13 cellular contexts compared by ENCODE assay signal in genomic region chr2:111029135-111029927, GRCh38.
DNase-seq lines count a peak whose midpoint lies in the region; ATAC-seq and TF ChIP-seq lines count a peak whose summit lies in the region.
"Had no signal": no experiment of that assay in that cellular context is flagged by ENCODE, and none has a peak within 500 bp of the region (broad histone marks: within the 10 kb centered on the region; RNA-seq: fewer than 3 reads in every experiment).

No MANE protein-coding gene starts in this region.

- no peak overlapping the region for H3K23ac ChIP-seq in mesenchymal stem cell (ENCODE audit: low read length in 2 of 2)

- POLR2A ChIA-PET in PC-9 (lab: Charles Lee; ENCODE audit: unreplicated experiment) = interaction anchor here (0.6 kb wide), 1 partner anchor 10 kb away, joined by 5 read pairs; no protein-coding TSS in a partner anchor

- no peaks in the 10 kb centered on the region for H3K9me2 ChIP-seq in PC-9 (ENCODE audit: insufficient read depth)

- no peaks in the 10 kb centered on the region for H3K36me3 Mint-ChIP-seq in activated T-helper 17 cell treated with anti-CD3 and anti-CD28 coated beads, Interleukin-2, amount 50 U/mL, for 72 hours (ENCODE audit: low read depth)
- H3K36me3 Mint-ChIP-seq in immature natural killer cell = no peaks in the 10 kb centered on the region
- H3K36me3 Mint-ChIP-seq: naive thymus-derived CD4-positive, alpha-beta T cell had no signal

- H3K4me1 Mint-ChIP-seq in activated T-helper 17 cell treated with anti-CD3 and anti-CD28 coated beads, Interleukin-2, amount 50 U/mL, for 72 hours = peaks cover 4% of the 10 kb centered on the region
- peaks cover 3 to 8% of the 10 kb centered on the region in 2 donors for H3K4me1 Mint-ChIP-seq in immature natural killer cell

- H3K18ac ChIP-seq in mesenchymal stem cell (ENCODE audit: low read depth in 1 of 2, low read length in 2 of 2) = no peak overlapping the region

- WGBS in mesenchymal stem cell = 62% methylated on average over 5 of the region's 7 CpGs

- no peak overlapping the region for H4K91ac ChIP-seq in mesenchymal stem cell (ENCODE audit: low read length)

- H3K4ac ChIP-seq in mesenchymal stem cell (ENCODE audit: low read depth in 1 of 2, low read length in 2 of 2) = no peak overlapping the region

- BruUV-seq in PC-9 (replicated peaks; lab: Mats Ljungman, UMichigan) = no TSS peak

- H3K9me3 ChIP-seq in right atrium auricular region (no peaks in the 10 kb centered on the region), left ventricle myocardium inferior (replicated peaks) (peaks cover 9% of the 10 kb centered on the region), PC-9 (ENCODE audit: insufficient read depth, low read depth) (no peaks in the 10 kb centered on the region), mesenchymal stem cell (ENCODE audit: control insufficient read depth, low read length) (no peaks in the 10 kb centered on the region)

- no peak overlapping the region for H2BK120ac ChIP-seq in mesenchymal stem cell (ENCODE audit: low read depth, low read length)

- ATAC-seq in activated T-helper 17 cell treated with anti-CD3 and anti-CD28 coated beads, Interleukin-2, amount 50 U/mL, for 72 hours (replicated peaks) = no peak
- ATAC-seq: activated T-cell treated with anti-CD3 and anti-CD28 coated beads, Interleukin-2, amount 50 U/mL, for 4 hours; naive thymus-derived CD4-positive, alpha-beta T cell had no signal

- no peak overlapping the region for H3K4me3 Mint-ChIP-seq in activated T-helper 17 cell treated with anti-CD3 and anti-CD28 coated beads, Interleukin-2, amount 50 U/mL, for 72 hours
- H3K4me3 Mint-ChIP-seq in immature natural killer cell = no peak overlapping the region
- H3K4me3 Mint-ChIP-seq: activated T-cell treated with anti-CD3 and anti-CD28 coated beads, Interleukin-2, amount 50 U/mL, for 4 hours; naive thymus-derived CD4-positive, alpha-beta T cell had no signal

- H3K4me2 ChIP-seq in PC-9 = peak overlapping the region; percentile 32
- H3K4me2 ChIP-seq in mesenchymal stem cell (ENCODE audit: low read length, poor library complexity, severe bottlenecking) = no peak overlapping the region

- no peak overlapping the region for H3K9ac ChIP-seq in mesenchymal stem cell (ENCODE audit: low read length)

- CTCF ChIA-PET in PC-9 (lab: Charles Lee) = interaction anchor here (0.7 kb wide), 1 partner anchor 168 kb away, joined by 3 read pairs; no protein-coding TSS in a partner anchor

- H3K79me1 ChIP-seq in mesenchymal stem cell (replicated peaks; ENCODE audit: low read length, poor library complexity, severe bottlenecking) = no peaks in the 10 kb centered on the region

- H3K9me3 Mint-ChIP-seq in activated T-helper 17 cell treated with anti-CD3 and anti-CD28 coated beads, Interleukin-2, amount 50 U/mL, for 72 hours = no peaks in the 10 kb centered on the region
- no peaks in the 10 kb centered on the region for H3K9me3 Mint-ChIP-seq in immature natural killer cell

- TF ChIP-seq CTCF in right atrium auricular region (IDR thresholded peaks at IDR 0.05) = no peak
- no peak for TF ChIP-seq CTCF in left ventricle myocardium inferior (IDR thresholded peaks at IDR 0.05; ENCODE audit: borderline replicate concordance)
- TF ChIP-seq CTCF in PC-9 (conservative IDR thresholded peaks at IDR 0.05) = no peak

- no peaks in the 10 kb centered on the region for H4K20me1 ChIP-seq in PC-9 (ENCODE audit: insufficient read depth)

- H3K27me3 Mint-ChIP-seq in activated T-helper 17 cell treated with anti-CD3 and anti-CD28 coated beads, Interleukin-2, amount 50 U/mL, for 72 hours = peaks cover 35% of the 10 kb centered on the region
- peaks cover 2 to 6% (median 2%) of the 10 kb centered on the region in 3 donors for H3K27me3 Mint-ChIP-seq in immature natural killer cell (ENCODE audit: low read depth in 3 of 3)

- H4K8ac ChIP-seq in mesenchymal stem cell (ENCODE audit: low read length) = no peak overlapping the region

- no peak overlapping the region for H2BK15ac ChIP-seq in mesenchymal stem cell (ENCODE audit: low read depth, poor library complexity, severe bottlenecking)

- H3K27ac ChIP-seq in right atrium auricular region (no peak overlapping the region), left ventricle myocardium inferior (replicated peaks) (no peak overlapping the region), PC-9 (0 out of 2 replicates have a peak overlapping the region, but pooled peaks have one; percentile 24), mesenchymal stem cell (ENCODE audit: low read length, poor library complexity, severe bottlenecking) (no peak overlapping the region)

- no peak overlapping the region for H2BK5ac ChIP-seq in mesenchymal stem cell (ENCODE audit: low read depth, low read length, poor library complexity, severe bottlenecking)

- 0 out of 2 replicates have a peak, but pooled peaks cover 3% of the 10 kb centered on the region for H3K79me2 ChIP-seq in PC-9 (ENCODE audit: low read depth)

- H3F3A ChIP-seq in PC-9 (ENCODE audit: insufficient read depth, low read depth) = peaks cover 15% of the 10 kb centered on the region; the same call in 1 of the 2 replicates

- H2AFZ ChIP-seq in PC-9 = no peak overlapping the region
- no peak overlapping the region for H2AFZ ChIP-seq in mesenchymal stem cell (ENCODE audit: low read depth, low read length)

- intact Hi-C loops in left ventricle myocardium inferior (cut with micrococcal nuclease) = no loop called here
- intact Hi-C loops in PC-9 (cut with micrococcal nuclease; ENCODE audit: unreplicated experiment) = loop anchor here (2.0 kb wide), 1 partner anchor 91 kb away; the partner anchor contains the start of gene BCL2L11

- H2BK12ac ChIP-seq in mesenchymal stem cell (ENCODE audit: low read length in 2 of 2) = no peak overlapping the region

- peaks cover 0 to 22% of the 10 kb centered on the region in 2 donors for H3K4me1 ChIP-seq in right atrium auricular region
- H3K4me1 ChIP-seq in left ventricle myocardium inferior = peaks cover 23% of the 10 kb centered on the region
- H3K4me1 ChIP-seq in PC-9 (replicated peaks; ENCODE audit: insufficient read depth) = peaks cover 41% of the 10 kb centered on the region
- peaks cover 16% of the 10 kb centered on the region for H3K4me1 ChIP-seq in mesenchymal stem cell (ENCODE audit: control insufficient read depth, insufficient read depth, low read depth, low read length)

- no peak overlapping the region for H2AK5ac ChIP-seq in mesenchymal stem cell (ENCODE audit: low read length, severe bottlenecking)

- no peak overlapping the region for H3K14ac ChIP-seq in mesenchymal stem cell (ENCODE audit: low read length in 2 of 2)

- H3K36me3 ChIP-seq in right atrium auricular region (no peaks in the 10 kb centered on the region), left ventricle myocardium inferior (no peaks in the 10 kb centered on the region), PC-9 (ENCODE audit: low read depth) (no peaks in the 10 kb centered on the region), mesenchymal stem cell (ENCODE audit: control insufficient read depth in 1 of 2, insufficient read depth in 2 of 2, low read depth in 1 of 2, low read length in 2 of 2) (no peaks in the 10 kb centered on the region)

- DNase-seq in right atrium auricular region (ENCODE audit: low spot score) (peak; percentile 9), left ventricle myocardium inferior (no peak), PC-9 (peak; percentile 29 to 61), iPS DF 4.7 (ENCODE audit: extremely low read depth, low spot score) (peak; percentile 44), NCI-H1105 treated with DMSO at 0.1 percent for 48 hours (lab: John Stamatoyannopoulos, UW) (no peak), mesenchymal stem cell (no peak), immature natural killer cell (no peak)
- DNase-seq: activated T-cell treated with anti-CD3 and anti-CD28 coated beads, Interleukin-2, amount 50 U/mL, for 4 hours; kidney glomerular epithelial cell; naive thymus-derived CD4-positive, alpha-beta T cell; T-helper 1 cell had no signal

- H3K27ac Mint-ChIP-seq in activated T-helper 17 cell treated with anti-CD3 and anti-CD28 coated beads, Interleukin-2, amount 50 U/mL, for 72 hours = no peak overlapping the region
- H3K27ac Mint-ChIP-seq in immature natural killer cell = peak overlapping the region in 1 of 6 donors; percentile 46
- H3K27ac Mint-ChIP-seq: naive thymus-derived CD4-positive, alpha-beta T cell had no signal

- H3K4me3 ChIP-seq in right atrium auricular region (no peak overlapping the region), left ventricle myocardium inferior (no peak overlapping the region), PC-9 (no peak overlapping the region), mesenchymal stem cell (ENCODE audit: insufficient read depth in 1 of 2, low read depth in 1 of 2, low read length in 2 of 2) (no peak overlapping the region)
- H3K4me3 ChIP-seq: K562 had no signal

- no peaks in the 10 kb centered on the region for H3K27me3 ChIP-seq in right atrium auricular region
- H3K27me3 ChIP-seq in left ventricle myocardium inferior (ENCODE audit: low read depth) = peaks cover 9% of the 10 kb centered on the region
- no peaks in the 10 kb centered on the region for H3K27me3 ChIP-seq in PC-9 (ENCODE audit: insufficient read depth, low read depth)
- peaks cover 14 to 38% of the 10 kb centered on the region in 2 experiments for H3K27me3 ChIP-seq in mesenchymal stem cell (ENCODE audit: control insufficient read depth in 1 of 2, insufficient read depth in 1 of 2, low read length in 2 of 2)

Comparison
In these comparisons a context has a peak if more than half of its experiments do, and no peak if none do; other contexts are left out.
1. DNase-seq: peak in right atrium auricular region (single experiment), PC-9 (2 of 2) and iPS DF 4.7 (single experiment); none in left ventricle myocardium inferior (single experiment), NCI-H1105 treated with DMSO at 0.1 percent for 48 hours (single experiment), mesenchymal stem cell (single experiment) and immature natural killer cell (0 of 3).